ENCODE assay signal across 8 cellular contexts in the genomic region with DNA sequence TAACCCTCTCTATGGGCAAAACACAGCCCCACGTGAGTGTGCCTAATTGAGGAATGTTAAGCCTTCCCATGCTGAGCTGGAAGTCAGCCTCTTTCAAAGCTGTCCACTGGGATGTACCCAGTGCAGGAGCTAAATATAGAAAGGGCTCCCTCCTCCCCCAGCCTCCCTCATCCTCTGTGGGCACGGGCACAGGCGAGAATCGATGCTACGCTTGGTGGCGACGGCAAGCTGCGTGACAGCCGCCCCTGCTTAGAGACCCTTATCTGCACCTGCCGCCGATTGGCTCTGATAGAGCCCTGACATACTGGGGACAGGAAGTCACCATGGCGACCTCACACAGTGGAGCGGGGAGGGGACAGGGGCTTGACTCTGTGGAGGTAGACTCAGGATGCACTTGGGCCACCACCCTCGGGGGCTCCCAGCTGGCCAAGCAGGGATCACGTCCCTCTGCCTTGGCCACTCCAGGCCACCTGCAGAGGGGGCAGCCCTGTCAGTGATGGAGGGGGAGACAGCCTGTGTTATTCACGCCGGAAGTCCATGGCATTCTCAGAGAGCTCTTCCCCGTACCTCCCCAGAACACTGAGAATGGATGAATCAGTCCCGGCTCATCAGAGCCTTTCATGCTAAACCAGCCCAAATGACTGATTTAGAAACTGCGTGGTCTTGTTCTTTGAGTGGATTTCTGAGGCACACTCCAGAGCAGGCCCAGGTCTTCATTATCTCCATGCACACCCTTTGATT.
DNase-seq lines count a peak whose midpoint lies in the region; ATAC-seq and TF ChIP-seq lines count a peak whose summit lies in the region.

No MANE protein-coding gene starts in this region.

- H3K27me3 Mint-ChIP-seq in glutamatergic neuron (ENCODE audit: unreplicated experiment) = no peaks in the 10 kb centered on the region
- H3K27me3 Mint-ChIP-seq in stimulated activated naive B cell treated with anti-CD40 and anti-IgM and Interleukin-4, amounts not matched to agents 10 μg/mL and 1 μg/mL and 100 μg/mL, for 72 hours = peaks cover 21 to 26% of the 10 kb centered on the region in 2 donors

- H3K4me1 Mint-ChIP-seq in glutamatergic neuron (ENCODE audit: low read depth, unreplicated experiment) = peaks cover 34% of the 10 kb centered on the region
- H3K4me1 Mint-ChIP-seq in stimulated activated naive B cell treated with anti-CD40 and anti-IgM and Interleukin-4, amounts not matched to agents 10 μg/mL and 1 μg/mL and 100 μg/mL, for 72 hours = no peaks in the 10 kb centered on the region

- peak overlapping the region; percentile 30 for H3K27ac Mint-ChIP-seq in glutamatergic neuron (ENCODE audit: unreplicated experiment)
- H3K27ac Mint-ChIP-seq in stimulated activated naive B cell treated with anti-CD40 and anti-IgM and Interleukin-4, amounts not matched to agents 10 μg/mL and 1 μg/mL and 100 μg/mL, for 72 hours = no peak overlapping the region

- ATAC-seq in stimulated activated naive B cell treated with anti-CD40 and anti-IgM and Interleukin-4, amounts not matched to agents 10 μg/mL and 1 μg/mL and 100 μg/mL, for 72 hours (replicated peaks) = peak; percentile 31 to 54
- ATAC-seq in HG03039 (IDR thresholded peaks at IDR 0.05; ENCODE audit: unreplicated experiment) (no peak), GM19328 (IDR thresholded peaks at IDR 0.05; ENCODE audit: unreplicated experiment) (no peak)

- no peak for TF ChIP-seq CTCF in glutamatergic neuron (IDR thresholded peaks at IDR 0.05; ENCODE audit: partially characterized antibody, unreplicated experiment)

- peaks cover 7% of the 10 kb centered on the region for H3K9me3 Mint-ChIP-seq in glutamatergic neuron (ENCODE audit: unreplicated experiment)
- no peaks in the 10 kb centered on the region for H3K9me3 Mint-ChIP-seq in stimulated activated naive B cell treated with anti-CD40 and anti-IgM and Interleukin-4, amounts not matched to agents 10 μg/mL and 1 μg/mL and 100 μg/mL, for 72 hours

- peak; percentile 17 to 52 for DNase-seq in activated CD4-positive, alpha-beta T cell treated with anti-CD3 and anti-CD28 coated beads, Interleukin-2, amount 50 U/mL, for 48 hours
- no peak for DNase-seq in activated CD4-positive, alpha-beta T cell treated with anti-CD3 and anti-CD28 coated beads, Interleukin-2, amount 50 U/mL, for 4 hours
- DNase-seq in NCI-H748 treated with DMSO at 0.1 percent for 48 hours (lab: John Stamatoyannopoulos, UW) = peak; percentile 56
- DNase-seq in glutamatergic neuron = peak; percentile 69
- no peak for DNase-seq in stimulated activated naive B cell treated with anti-CD40 and anti-IgM and Interleukin-4, amounts not matched to agents 10 μg/mL and 1 μg/mL and 100 μg/mL, for 72 hours
- no peak for DNase-seq in HuH-7.5 (ENCODE audit: low spot score)

- H3K4me3 Mint-ChIP-seq in glutamatergic neuron (ENCODE audit: unreplicated experiment) = peak overlapping the region; percentile 68
- no peak overlapping the region for H3K4me3 Mint-ChIP-seq in stimulated activated naive B cell treated with anti-CD40 and anti-IgM and Interleukin-4, amounts not matched to agents 10 μg/mL and 1 μg/mL and 100 μg/mL, for 72 hours

- H3K36me3 Mint-ChIP-seq in glutamatergic neuron (ENCODE audit: unreplicated experiment) = no peaks in the 10 kb centered on the region
- no peaks in the 10 kb centered on the region for H3K36me3 Mint-ChIP-seq in stimulated activated naive B cell treated with anti-CD40 and anti-IgM and Interleukin-4, amounts not matched to agents 10 μg/mL and 1 μg/mL and 100 μg/mL, for 72 hours

Comparison
In these comparisons a context has a peak if more than half of its experiments do, and no peak if none do; other contexts are left out.
1. DNase-seq: peak in activated CD4-positive, alpha-beta T cell treated with anti-CD3 and anti-CD28 coated beads, Interleukin-2, amount 50 U/mL, for 48 hours (2 of 2), NCI-H748 treated with DMSO at 0.1 percent for 48 hours (single experiment) and glutamatergic neuron (single experiment); none in activated CD4-positive, alpha-beta T cell treated with anti-CD3 and anti-CD28 coated beads, Interleukin-2, amount 50 U/mL, for 4 hours (0 of 2), stimulated activated naive B cell treated with anti-CD40 and anti-IgM and Interleukin-4, amounts not matched to agents 10 μg/mL and 1 μg/mL and 100 μg/mL, for 72 hours (single experiment) and HuH-7.5 (single experiment).
2. ATAC-seq: peak in stimulated activated naive B cell treated with anti-CD40 and anti-IgM and Interleukin-4, amounts not matched to agents 10 μg/mL and 1 μg/mL and 100 μg/mL, for 72 hours (2 of 2); none in HG03039 (single experiment) and GM19328 (single experiment).